23 cellular contexts compared by ENCODE assay signal in genomic region chr15:62324382-62324781, GRCh38.
"Had no signal": no experiment of that assay in that cellular context is flagged by ENCODE, and none has a peak within 500 bp of the region (broad histone marks: within the 10 kb centered on the region; RNA-seq: fewer than 3 reads in every experiment).

No MANE protein-coding gene starts in this region.

- ATAC-seq: activated CD4-positive, CD25-positive, alpha-beta regulatory T cell treated with anti-CD3 and anti-CD28 coated beads, Interleukin-2, amount 50 U/mL, for 24 hours; activated CD8-positive, alpha-beta T cell treated with anti-CD3 and anti-CD28 coated beads, Interleukin-2, amount 10 ng/mL, durations not matched to agents 7 days and 5 days; gastroesophageal sphincter; heart right ventricle; mucosa of descending colon; natural killer cell treated with Interleukin-12 subunit alpha and Interleukin-12 subunit beta and Interleukin-15 and Interleukin-18, amount 100 ng/mL, for 72 hours; pancreas; sciatic nerve; stimulated activated memory B cell treated with anti-CD40 and anti-IgM and Interleukin-4, amounts not matched to agents 10 μg/mL and 1 μg/mL and 100 μg/mL, for 72 hours had no signal

- H3K9me3 ChIP-seq: colonic mucosa, gastroesophageal sphincter, heart right ventricle, mucosa of descending colon, neutrophil, pancreas, thoracic aorta had no signal

- H3K27me3 ChIP-seq: colonic mucosa, pancreas had no signal

- DNase-seq: activated CD4-positive, alpha-beta T cell treated with anti-CD3 and anti-CD28 coated beads, Interleukin-2, amount 10 ng/mL, durations not matched to agents 7 days and 5 days; activated CD8-positive, alpha-beta T cell treated with anti-CD3 and anti-CD28 coated beads, Interleukin-2, amount 10 ng/mL, durations not matched to agents 7 days and 5 days; activated naive CD4-positive, alpha-beta T cell treated with Interleukin-2 at 50 U/mL for 16 hours; activated naive CD8-positive, alpha-beta T cell treated with anti-CD3 and anti-CD28 coated beads, Interleukin-2, amount 10 ng/mL, durations not matched to agents 7 days and 5 days; activated T-cell treated with anti-CD3 and anti-CD28 coated beads, Interleukin-2, amount 50 U/mL, for 24 hours; amygdala; brain microvascular endothelial cell; central memory CD4-positive, alpha-beta T cell; colonic mucosa; endodermal cell; heart right ventricle; mesenchymal stem cell; mucosa of descending colon; pancreas; stimulated activated CD4-positive, alpha-beta T cell treated with anti-CD3 and anti-CD28 coated beads, Interleukin-4, amount 100 ng/mL, for 4 hours had no signal

- H3K36me3 ChIP-seq: brain microvascular endothelial cell, colonic mucosa, gastroesophageal sphincter, heart right ventricle, neutrophil, pancreas, thoracic aorta had no signal

- H3K27ac ChIP-seq: brain microvascular endothelial cell, colonic mucosa, epithelial cell of prostate, gastroesophageal sphincter, heart right ventricle, neutrophil, pancreas, thoracic aorta had no signal

- H3K4me3 ChIP-seq: colonic mucosa, gastroesophageal sphincter, heart right ventricle, mucosa of descending colon, pancreas, thoracic aorta had no signal

- H3K4me1 ChIP-seq: colonic mucosa, gastroesophageal sphincter, heart right ventricle, pancreas had no signal
